1 cellular context compared by ENCODE assay signal in genomic region chr11:134734446-134734845, GRCh38.
TF ChIP-seq lines count a peak whose summit lies in the region.

No MANE protein-coding gene starts in this region.

TF ChIP-seq in GM23338, 12 proteins besides CTCF, POLR2A, EP300 and RAD21 (continued from another document):
- TF ChIP-seq ZNF462 (CRISPR knock-in tag; IDR thresholded peaks at IDR 0.05) = no peak
- no peak for TF ChIP-seq ETS1 (IDR thresholded peaks at IDR 0.05)
- no peak for TF ChIP-seq POLR2AphosphoS5 (IDR thresholded peaks at IDR 0.05; ENCODE audit: low read depth)
- TF ChIP-seq ZNF331 (CRISPR knock-in tag; IDR thresholded peaks at IDR 0.05; ENCODE audit: low read depth) = no peak
- TF ChIP-seq EZH2phosphoT487 (IDR thresholded peaks at IDR 0.05; ENCODE audit: unreplicated experiment) = no peak
TF ChIP-seq in GM23338: peak in this region for 0.
